Comparison of ENCODE assay signal across 9 cellular contexts in the genomic region with DNA sequence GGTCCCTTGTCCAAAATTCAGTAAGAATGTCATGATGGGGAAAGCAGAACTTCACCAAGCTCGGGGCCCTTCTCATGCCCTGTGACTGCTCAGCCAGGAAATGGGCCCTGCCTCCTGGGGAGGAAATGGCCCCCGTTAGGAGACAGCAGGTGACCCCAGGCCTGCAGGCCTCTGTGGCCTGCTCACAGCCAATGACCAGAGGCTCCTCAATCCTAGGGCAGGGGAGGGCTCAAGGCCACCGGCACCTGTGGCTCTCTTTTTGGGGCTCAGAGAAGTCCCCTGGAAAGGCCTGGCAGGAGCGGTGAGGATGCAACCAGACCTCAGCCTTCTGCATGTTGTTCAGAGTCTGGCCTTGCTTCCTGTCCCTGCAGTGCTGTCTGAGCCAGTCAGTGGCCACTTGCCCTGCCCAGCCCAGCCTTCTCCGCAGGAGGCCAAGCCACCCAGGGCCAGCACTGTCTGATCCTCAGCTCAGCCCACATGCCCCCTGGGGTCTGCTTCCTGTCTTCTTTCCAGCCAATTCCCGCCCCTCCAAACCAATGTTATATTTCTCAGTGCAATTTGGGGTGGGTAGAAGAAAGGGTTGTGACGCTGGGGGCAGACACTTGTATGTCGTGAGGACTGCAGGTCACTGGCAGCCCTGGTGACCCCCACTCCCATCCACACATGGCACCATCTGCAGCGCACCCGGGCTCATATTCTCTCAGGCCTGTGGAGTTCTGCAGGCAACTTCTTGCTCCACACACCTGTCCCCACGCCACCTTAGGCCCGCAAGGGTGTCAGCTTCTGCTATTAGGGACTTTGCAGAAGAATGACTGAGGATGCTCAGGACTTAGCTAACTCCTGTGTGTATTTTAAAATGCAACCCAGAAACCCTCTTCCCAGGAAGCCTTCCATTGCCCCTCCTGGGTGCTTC.
A peak's percentile ranks its signal among the peaks of the same experiment; 100 is the strongest.
DNase-seq lines count a peak whose midpoint lies in the region; ATAC-seq, FAIRE-seq and TF ChIP-seq lines count a peak whose summit lies in the region.
"Had no signal": no experiment of that assay in that cellular context is flagged by ENCODE, and none has a peak within 500 bp of the region (broad histone marks: within the 10 kb centered on the region; RNA-seq: fewer than 3 reads in every experiment).

No MANE protein-coding gene starts in this region.

- no peak for TF ChIP-seq CTCF in activated B cell treated with CpG ODN at 0.5 μM for 24 hours (IDR thresholded peaks at IDR 0.05)
- no peak for TF ChIP-seq CTCF in mesothelial cell of epicardium (IDR thresholded peaks at IDR 0.05; ENCODE audit: unreplicated experiment)

- ATAC-seq in activated B cell treated with CpG ODN at 0.5 μM for 24 hours (ENCODE audit: low read depth) (peak; percentile 47), HG02798 (IDR thresholded peaks at IDR 0.05; ENCODE audit: poor library complexity, unreplicated experiment) (no peak)

- CTCF ChIA-PET in activated B cell treated with CpG ODN at 0.5 μM for 24 hours (lab: Charles Lee): interaction anchor here (0.6 to 2.6 kb wide), 3 partner anchors 12 to 32 kb away, joined by 3 to 15 read pairs (median 14); no protein-coding TSS in a partner anchor

- POLR2A ChIA-PET in activated B cell treated with CpG ODN at 0.5 μM for 24 hours (lab: Charles Lee): interaction anchor here (0.6 to 18.4 kb wide), 10 partner anchors 8 to 83 kb away, joined by 3 to 451 read pairs (median 19); partner anchors contain the start of gene ITPKB

- H3K4me3 Mint-ChIP-seq in activated B cell treated with CpG ODN at 0.5 μM for 24 hours (peak overlapping the region; percentile 85), mesothelial cell of epicardium (no peak overlapping the region)

- DNase-seq in COR-L47 (lab: John Stamatoyannopoulos, UW) (peak; percentile 86), HT1080 (ENCODE audit: low read depth) (peak; percentile 47), activated B cell treated with CpG ODN at 0.5 μM for 24 hours (no peak), mesothelial cell of epicardium (ENCODE audit: low spot score in 2 of 2, unreplicated experiment in 2 of 2) (no peak), HK-2 (ENCODE audit: unreplicated experiment) (no peak), occipital lobe (lab: John Stamatoyannopoulos, UW) (no peak), frontal cortex (ENCODE audit: low spot score in 2 of 2) (no peak)

- H3K27ac Mint-ChIP-seq in activated B cell treated with CpG ODN at 0.5 μM for 24 hours: no peak overlapping the region
- H3K27ac Mint-ChIP-seq in mesothelial cell of epicardium: peak overlapping the region; percentile 89

- H3K27me3 Mint-ChIP-seq in activated B cell treated with CpG ODN at 0.5 μM for 24 hours (no peaks in the 10 kb centered on the region), mesothelial cell of epicardium (ENCODE audit: low read depth) (no peaks in the 10 kb centered on the region)

- intact Hi-C loops in activated B cell treated with CpG ODN at 0.5 μM for 24 hours (cut with micrococcal nuclease): no loop called here

- H3K36me3 Mint-ChIP-seq in activated B cell treated with CpG ODN at 0.5 μM for 24 hours (ENCODE audit: low read depth) (peaks cover 32% of the 10 kb centered on the region), mesothelial cell of epicardium (no peaks in the 10 kb centered on the region)

- no peak for FAIRE-seq in frontal cortex (lab: Jason Lieb, UNC)
- FAIRE-seq: bronchial epithelial cell had no signal

- H3K9me3 Mint-ChIP-seq in activated B cell treated with CpG ODN at 0.5 μM for 24 hours (no peaks in the 10 kb centered on the region), mesothelial cell of epicardium (no peaks in the 10 kb centered on the region)

- H3K4me1 Mint-ChIP-seq in activated B cell treated with CpG ODN at 0.5 μM for 24 hours (peaks cover 22% of the 10 kb centered on the region), mesothelial cell of epicardium (peaks cover 52% of the 10 kb centered on the region)

Comparison
In these comparisons a context has a peak if more than half of its experiments do, and no peak if none do; other contexts are left out.
1. DNase-seq: peak in COR-L47 (single experiment) and HT1080 (single experiment); none in activated B cell treated with CpG ODN at 0.5 μM for 24 hours (single experiment), mesothelial cell of epicardium (0 of 2), HK-2 (single experiment), occipital lobe (single experiment) and frontal cortex (0 of 2).